ENCODE assay signal across 8 cellular contexts in the genomic region with DNA sequence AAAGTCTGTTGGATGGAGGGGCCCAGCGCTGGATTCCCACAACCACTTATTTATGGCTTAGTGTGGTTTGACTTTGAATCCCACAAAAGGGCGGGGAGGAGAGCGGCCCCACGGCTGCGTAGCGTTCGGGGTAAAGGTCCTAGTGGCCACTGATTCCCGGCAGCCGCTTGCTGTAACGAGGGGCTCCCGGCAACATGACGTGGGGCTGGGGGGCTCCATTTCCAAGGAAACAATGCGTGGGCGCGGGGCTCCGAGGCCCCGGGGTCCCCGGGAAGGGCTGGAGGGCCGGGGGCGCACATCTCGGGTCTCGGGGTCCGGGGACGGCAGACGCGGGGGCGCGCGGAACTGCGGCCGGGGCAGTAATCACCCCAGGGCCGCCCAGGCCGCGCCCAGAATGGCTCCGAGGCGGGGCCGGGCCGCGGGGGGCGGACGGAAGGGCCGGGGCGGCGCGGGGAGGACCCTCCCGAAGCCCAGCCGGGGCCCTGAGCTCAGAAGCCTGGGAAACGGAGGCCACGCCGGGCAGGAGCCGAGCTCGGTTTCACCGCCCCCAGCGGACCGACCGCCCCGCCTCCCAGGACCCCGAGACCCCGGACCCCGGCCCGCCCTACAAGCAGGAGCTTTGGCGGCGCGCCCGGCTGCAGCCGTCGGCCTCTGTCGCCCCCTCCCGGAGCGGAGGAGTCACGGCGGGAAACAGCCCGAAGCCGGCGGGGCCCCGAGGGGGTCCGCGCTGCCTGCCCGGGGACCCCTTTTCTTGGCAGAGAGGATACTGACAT. TPM values are rescaled to one million over a fixed set of nuclear protein-coding genes. Genes with fewer than 3 reads are reported as not detected.
A peak's percentile ranks its signal among the peaks of the same experiment; 100 is the strongest.
DNase-seq lines count a peak whose midpoint lies in the region; ATAC-seq, FAIRE-seq and TF ChIP-seq lines count a peak whose summit lies in the region.

No MANE protein-coding gene starts in this region.

- no peaks in the 10 kb centered on the region for H3K36me3 ChIP-seq in RWPE2 (ENCODE audit: low read depth)
- no peaks in the 10 kb centered on the region for H3K36me3 ChIP-seq in gastroesophageal sphincter
- H3K36me3 ChIP-seq in suprapubic skin, result no peaks in the 10 kb centered on the region

- TF ChIP-seq EP300 in gastroesophageal sphincter (IDR thresholded peaks at IDR 0.05) (no peak), suprapubic skin (IDR thresholded peaks at IDR 0.05) (no peak)

- no peaks in the 10 kb centered on the region for H3K9me3 ChIP-seq in RWPE2 (ENCODE audit: severe bottlenecking)
- H3K9me3 ChIP-seq in gastroesophageal sphincter, result no peaks in the 10 kb centered on the region
- H3K9me3 ChIP-seq in suprapubic skin, result no peaks in the 10 kb centered on the region

- TF ChIP-seq CTCF in D721Med (IDR thresholded peaks at IDR 0.05; ENCODE audit: insufficient read depth, missing control alignments) (peak; percentile 59), RWPE2 (IDR thresholded peaks at IDR 0.05; ENCODE audit: poor library complexity, severe bottlenecking) (peak; percentile 97), gastroesophageal sphincter (IDR thresholded peaks at IDR 0.05) (peak; percentile 90 to 100 (median 95)), suprapubic skin (IDR thresholded peaks at IDR 0.05) (peak; percentile 79 to 94)

- 9 to 19% methylated on average over 4 to 14 of the region's 79 CpGs for WGBS in gastroesophageal sphincter (ENCODE audit: low coverage in 1 of 2), 2 donors
- 2% methylated on average over 12 of the region's 79 CpGs for WGBS in suprapubic skin

- peaks cover 8% of the 10 kb centered on the region for H3K4me1 ChIP-seq in RWPE2 (ENCODE audit: insufficient read depth, poor library complexity, severe bottlenecking)
- peaks cover 0 to 60% (median 12%) of the 10 kb centered on the region in 3 donors for H3K4me1 ChIP-seq in gastroesophageal sphincter
- H3K4me1 ChIP-seq in suprapubic skin, result peaks cover 48% of the 10 kb centered on the region

- peak overlapping the region; percentile 72 for H3K27ac ChIP-seq in RWPE2 (ENCODE audit: poor library complexity, severe bottlenecking)
- H3K27ac ChIP-seq in gastroesophageal sphincter, result peak overlapping the region; percentile 70 to 94 (median 93)
- peak overlapping the region; percentile 96 for H3K27ac ChIP-seq in suprapubic skin

- FAIRE-seq in D721Med (lab: Jason Lieb, UNC), result no peak

- ATAC-seq in GM19467 (IDR thresholded peaks at IDR 0.05; ENCODE audit: unreplicated experiment) (peak; percentile 82), RWPE2 (ENCODE audit: low read depth) (peak; percentile 84), gastroesophageal sphincter (peak; percentile 86)

- peak overlapping the region; percentile 97 for H3K4me3 ChIP-seq in RWPE2 (ENCODE audit: severe bottlenecking)
- peak overlapping the region; percentile 66 to 78 for H3K4me3 ChIP-seq in gastroesophageal sphincter
- peak overlapping the region; percentile 88 for H3K4me3 ChIP-seq in suprapubic skin

- H3K27me3 ChIP-seq in RWPE2 (ENCODE audit: insufficient read depth, poor library complexity, severe bottlenecking), result no peaks in the 10 kb centered on the region
- no peaks in the 10 kb centered on the region for H3K27me3 ChIP-seq in gastroesophageal sphincter
- H3K27me3 ChIP-seq in suprapubic skin, result no peaks in the 10 kb centered on the region

- peak; percentile 84 for DNase-seq in D721Med (ENCODE audit: insufficient read length, low spot score)
- peak; percentile 84 for DNase-seq in HT1080 (ENCODE audit: low read depth)
- DNase-seq in RWPE2 (ENCODE audit: low spot score), result peak; percentile 78
- peak; percentile 44 to 76 (median 56) for DNase-seq in activated naive CD4-positive, alpha-beta T cell (lab: John Stamatoyannopoulos, UW)
- peak in 52 of 56 donors; percentile 18 to 87 (median 62) for DNase-seq in nucleus accumbens (lab: John Stamatoyannopoulos, UW)
- peak; percentile 91 to 92 for DNase-seq in suprapubic skin (ENCODE audit: low spot score in 2 of 2)

- peak; percentile 59 to 71 for TF ChIP-seq POLR2A in gastroesophageal sphincter (IDR thresholded peaks at IDR 0.05)
- peak in 1 of 2 donors; percentile 58 for TF ChIP-seq POLR2A in suprapubic skin (IDR thresholded peaks at IDR 0.05)

RNA-seq across cellular contexts. Expression of a gene that starts 11.9 kb away (rescaled TPM):
- total RNA-seq in HT1080 (2014; rRNA removed; shearing (Covaris generic)), result not detected in 2 replicates
- 0.19 TPM in 1 of 2 replicates, not detected in the other for polyA plus RNA-seq in HT1080 (2015; cell fraction: cytosol; rRNA removed)
- polyA plus RNA-seq in HT1080 (2015; cell fraction: nucleus; rRNA removed), result 0.33 and 0.41 TPM in 2 replicates
- 10 to 100 TPM in 2 of 4 donors, 1 to 10 TPM in 2; 1.8 to 13.8 (median 10.8) TPM for total RNA-seq in gastroesophageal sphincter
- total RNA-seq in suprapubic skin, result 10 to 100 TPM in 3 of 4 donors, 1 to 10 TPM in 1; 8.8 to 41.1 (median 24.4) TPM

Comparison
In these comparisons a context has a peak if more than half of its experiments do, and no peak if none do; other contexts are left out.
1. Peak in every context shown above with its lines: DNase-seq, ATAC-seq, H3K4me3 ChIP-seq and H3K27ac ChIP-seq.